ENCODE assay signal across 12 cellular contexts in the genomic region with DNA sequence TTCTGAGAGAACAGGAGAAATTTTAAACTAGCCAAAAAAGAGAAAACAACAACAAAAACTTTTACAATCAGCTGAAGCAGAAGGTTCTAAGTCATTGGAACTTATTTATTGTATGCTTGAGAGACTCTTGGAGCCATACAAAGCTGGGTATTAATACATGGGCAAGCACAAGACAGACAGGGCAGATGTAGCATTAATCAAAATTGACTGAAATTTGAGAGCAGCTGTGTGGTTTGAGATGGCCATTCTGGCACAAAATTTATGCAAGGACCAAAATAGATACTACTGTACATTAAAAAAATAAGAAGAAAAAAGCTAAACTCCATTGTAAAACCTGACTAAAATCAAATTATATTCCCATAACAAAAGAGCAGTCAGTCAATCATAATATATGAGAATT.
A peak's percentile ranks its signal among the peaks of the same experiment; 100 is the strongest.
DNase-seq lines count a peak whose midpoint lies in the region.
"Had no signal": no experiment of that assay in that cellular context is flagged by ENCODE, and none has a peak within 500 bp of the region (broad histone marks: within the 10 kb centered on the region; RNA-seq: fewer than 3 reads in every experiment).

No MANE protein-coding gene starts in this region.

- peak; percentile 88 for DNase-seq in DMS 273 (lab: John Stamatoyannopoulos, UW; ENCODE audit: unreplicated experiment)
- peak; percentile 90 for DNase-seq in DMS 273 treated with DMSO at 0.1 percent for 48 hours (lab: John Stamatoyannopoulos, UW)
- DNase-seq in NCI-H187 treated with DMSO at 0.1 percent for 48 hours (lab: John Stamatoyannopoulos, UW) = peak; percentile 36
- peak; percentile 87 for DNase-seq in NCI-H446 treated with DMSO at 0.1 percent for 48 hours (lab: John Stamatoyannopoulos, UW)
- no peak for DNase-seq in substantia nigra (lab: John Stamatoyannopoulos, UW)
- DNase-seq in stimulated activated CD4-positive, alpha-beta T cell treated with anti-CD3 and anti-CD28 coated beads, Interleukin-1b, Interleukin-23, amount 100 ng/mL, for 48 hours = no peak
- DNase-seq in GF-D8 (lab: John Stamatoyannopoulos, UW) = no peak
- DNase-seq: BE2C; CD4-positive, alpha-beta memory T cell; DND-41 had no signal

- H3K27ac ChIP-seq in substantia nigra (ENCODE audit: low read depth, low read length, poor library complexity, severe bottlenecking) = no peak overlapping the region
- H3K27ac ChIP-seq: A549, C4-2B had no signal

Comparison
In these comparisons a context has a peak if more than half of its experiments do, and no peak if none do; other contexts are left out.
1. DNase-seq: peak in DMS 273 (single experiment), DMS 273 treated with DMSO at 0.1 percent for 48 hours (single experiment), NCI-H187 treated with DMSO at 0.1 percent for 48 hours (single experiment) and NCI-H446 treated with DMSO at 0.1 percent for 48 hours (single experiment); none in substantia nigra (0 of 49), stimulated activated CD4-positive, alpha-beta T cell treated with anti-CD3 and anti-CD28 coated beads, Interleukin-1b, Interleukin-23, amount 100 ng/mL, for 48 hours (single experiment) and GF-D8 (single experiment).